In the genomic region with DNA sequence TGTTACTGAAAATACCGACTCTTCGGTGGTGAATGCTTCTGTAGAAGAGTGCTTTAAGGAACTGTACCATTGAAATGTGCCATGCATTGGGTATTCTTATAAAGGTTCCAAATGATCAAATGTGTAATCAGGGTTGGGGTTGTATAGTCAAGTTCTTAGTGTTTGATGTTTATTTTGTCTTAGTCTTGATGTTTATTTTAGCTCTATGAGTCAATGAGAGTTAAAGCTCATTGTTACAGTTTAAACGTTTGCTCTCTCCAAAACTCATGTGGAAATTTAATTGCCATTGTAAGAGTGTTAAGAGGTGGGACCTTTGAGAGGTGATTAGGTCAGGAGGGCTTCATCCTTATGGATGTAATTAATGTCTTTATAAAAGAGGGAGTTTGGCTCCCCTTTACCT, we compare ENCODE assay signal across 12 cellular contexts.
"Had no signal": no experiment of that assay in that cellular context is flagged by ENCODE, and none has a peak within 500 bp of the region (broad histone marks: within the 10 kb centered on the region; RNA-seq: fewer than 3 reads in every experiment).

No MANE protein-coding gene starts in this region.

- H3K27me3 ChIP-seq: dorsolateral prefrontal cortex, ovary, upper lobe of right lung had no signal

- DNase-seq: activated CD4-positive, alpha-beta T cell treated with anti-CD3 and anti-CD28 coated beads, Interleukin-2, amount 50 U/mL, for 1 hour; activated CD4-positive, CD25-positive, alpha-beta regulatory T cell; activated T-cell treated with anti-CD3 and anti-CD28 coated beads, Interleukin-2, amount 50 U/mL, for 1 hour; dorsolateral prefrontal cortex; hippocampal formation; kidney glomerular epithelial cell; ovary; stimulated activated CD4-positive, alpha-beta T cell treated with anti-CD3 and anti-CD28 coated beads, Interleukin-4, amount 100 ng/mL, for 1 hour; upper lobe of right lung had no signal

- H3K4me3 Mint-ChIP-seq: activated naive CD4-positive, alpha-beta T cell treated with anti-CD3 and anti-CD28 coated beads, Interleukin-2, amount 50 U/mL, for 24 hours; neural crest cell; stimulated activated naive CD8-positive, alpha-beta T cell treated with anti-CD3 and anti-CD28 coated beads, Interleukin-15, Interleukin-2, amounts not matched to agents 100 ng/mL and 50 ng/mL, for 24 hours had no signal

- H3K27ac ChIP-seq: dorsolateral prefrontal cortex, ovary, upper lobe of right lung had no signal

- H3K27ac Mint-ChIP-seq: activated naive CD4-positive, alpha-beta T cell treated with anti-CD3 and anti-CD28 coated beads, Interleukin-2, amount 50 U/mL, for 24 hours; stimulated activated naive CD8-positive, alpha-beta T cell treated with anti-CD3 and anti-CD28 coated beads, Interleukin-15, Interleukin-2, amounts not matched to agents 100 ng/mL and 50 ng/mL, for 24 hours had no signal

- H3K9me3 ChIP-seq: ovary, upper lobe of right lung had no signal

- ATAC-seq: upper lobe of right lung had no signal

- H3K4me1 ChIP-seq: upper lobe of right lung had no signal

- H3K4me1 Mint-ChIP-seq: neural crest cell had no signal

- H3K4me3 ChIP-seq: dorsolateral prefrontal cortex, ovary, upper lobe of right lung had no signal

- H3K36me3 ChIP-seq: ovary had no signal

- H3K27me3 Mint-ChIP-seq: activated naive CD4-positive, alpha-beta T cell treated with anti-CD3 and anti-CD28 coated beads, Interleukin-2, amount 50 U/mL, for 24 hours; stimulated activated naive CD8-positive, alpha-beta T cell treated with anti-CD3 and anti-CD28 coated beads, Interleukin-15, Interleukin-2, amounts not matched to agents 100 ng/mL and 50 ng/mL, for 24 hours had no signal

- H3K9me3 Mint-ChIP-seq: activated naive CD4-positive, alpha-beta T cell treated with anti-CD3 and anti-CD28 coated beads, Interleukin-2, amount 50 U/mL, for 24 hours; neural crest cell; stimulated activated naive CD8-positive, alpha-beta T cell treated with anti-CD3 and anti-CD28 coated beads, Interleukin-15, Interleukin-2, amounts not matched to agents 100 ng/mL and 50 ng/mL, for 24 hours had no signal
